7 cellular contexts compared by ENCODE assay signal in the genomic region with DNA sequence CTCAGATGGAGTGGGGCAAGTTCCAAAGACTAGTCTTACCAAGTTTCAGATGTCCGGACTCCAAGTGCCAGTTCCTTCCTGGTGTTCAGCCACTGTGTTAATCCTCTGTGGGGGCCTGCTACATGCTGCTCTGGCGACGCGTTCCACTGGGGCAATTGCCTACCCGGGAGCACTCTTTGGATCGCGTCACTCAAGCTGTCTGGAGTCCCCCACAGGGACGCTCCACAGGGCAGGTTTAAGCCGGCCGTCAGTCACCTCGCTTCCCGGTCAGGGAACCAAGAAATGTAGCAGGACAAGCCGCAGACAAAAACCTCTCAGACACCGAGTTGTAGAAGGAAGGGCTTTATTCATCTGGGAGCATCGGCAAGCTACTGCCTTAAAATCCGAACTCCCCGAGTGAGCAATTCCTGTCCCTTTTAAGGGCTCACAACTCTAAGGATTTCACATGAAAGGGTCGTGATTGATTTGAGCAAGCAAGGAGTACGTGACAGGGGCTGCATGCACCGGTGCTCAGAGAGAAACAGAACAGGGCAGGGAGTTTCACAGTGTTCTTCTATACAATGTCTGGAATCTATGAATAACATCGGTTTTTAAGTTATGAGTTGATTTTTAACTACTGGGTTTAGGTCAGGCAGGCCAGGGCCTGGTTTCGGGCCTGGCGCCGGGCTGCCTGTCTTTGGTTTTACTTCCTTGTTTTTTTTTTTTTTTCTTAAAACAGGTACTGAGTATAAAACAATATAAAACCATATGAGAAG. TPM values are rescaled to one million over a fixed set of nuclear protein-coding genes. Genes with fewer than 3 reads are reported as not detected.
DNase-seq lines count a peak whose midpoint lies in the region; ATAC-seq, FAIRE-seq and TF ChIP-seq lines count a peak whose summit lies in the region.
"Not testable (repeated sequence)": the region's sequence is repeated elsewhere in the genome, so short reads cannot be mapped to it uniquely, and the experiment has no call there.

No MANE protein-coding gene starts in this region.

- TF ChIP-seq CTCF in MM.1S (IDR thresholded peaks at IDR 0.05; ENCODE audit: low read length); GM12878 (IDR thresholded peaks at IDR 0.05 in 2 of 3, conservative IDR thresholded peaks at IDR 0.05 in 1 of 3; ENCODE audit: control insufficient read depth in 2 of 3, extremely low read depth in 1 of 3, insufficient read depth in 1 of 3, low read depth in 3 of 3, low read length in 3 of 3); psoas muscle (IDR thresholded peaks at IDR 0.05): not testable (repeated sequence)

- peak overlapping the region; percentile 70 for H2AFZ ChIP-seq in MM.1S (ENCODE audit: low read length)
- H2AFZ ChIP-seq in GM12878 (ENCODE audit: control insufficient read depth, low read depth, low read length), result not testable (repeated sequence)

- intact Hi-C loops in GM12878 (cut with micrococcal nuclease; ENCODE audit: unreplicated experiment), result loop anchor here (2.0 to 10.0 kb wide), 2 partner anchors 29 to 197 kb away; a partner anchor contains a TSS
- intact Hi-C loops in psoas muscle (cut with DNase I), result not testable (repeated sequence)

- peak; percentile 35; the same call in 1 of the 2 replicates for TF ChIP-seq POLR2A in GM12878 (IDR thresholded peaks at IDR 0.05; ENCODE audit: low read depth, low read length)

- peak overlapping the region; percentile 49 for H3K4me3 ChIP-seq in MM.1S (ENCODE audit: low read length)
- peak overlapping the region; percentile 66 for H3K4me3 ChIP-seq in GM12878
- not testable (repeated sequence) for H3K4me3 ChIP-seq in psoas muscle

- not testable (repeated sequence) for H3K27me3 ChIP-seq in MM.1S (replicated peaks; ENCODE audit: insufficient read depth, low read length); GM12878 (replicated peaks in 1 of 2; ENCODE audit: control insufficient read depth in 2 of 2, insufficient read depth in 2 of 2, low read length in 1 of 2); psoas muscle (ENCODE audit: insufficient read depth in 3 of 3, low read length in 2 of 3)

- H3K9ac ChIP-seq in MM.1S (ENCODE audit: low read length) (peak overlapping the region; percentile 61), GM12878 (ENCODE audit: control insufficient read depth, insufficient read depth, low read length) (peak overlapping the region; percentile 95)

- TF ChIP-seq RAD21 in GM12878 (IDR thresholded peaks at IDR 0.05; ENCODE audit: insufficient read depth, low read depth, low read length), result not testable (repeated sequence)

- SMC1A ChIA-PET in GM12878 (lab: Charles Lee; ENCODE audit: uncharacterized antibody, unreplicated experiment), result interaction anchor here (4.0 kb wide), 1 partner anchor 14 kb away, joined by 141 read pairs; no protein-coding TSS in a partner anchor

- under 1% methylated on average over 24 of the region's 24 CpGs for WGBS in GM12878 (ENCODE audit: insufficient coverage, insufficient replicate concordance, low lambda C conversion rate, missing lambda C conversion rate)
- WGBS in psoas muscle, 3 donors, result 50 to 74% (median 61%) methylated on average over 24 of the region's 24 CpGs

- POLR2A ChIA-PET in GM12878 (lab: Charles Lee), result interaction anchor here (0.6 to 2.5 kb wide), 6 partner anchors 9 to 29 kb away, joined by 3 to 35 read pairs (median 10); a partner anchor contains a TSS

- H3K9me3 ChIP-seq in MM.1S (replicated peaks; ENCODE audit: insufficient read depth, low read length); GM12878 (replicated peaks; ENCODE audit: control insufficient read depth, insufficient read depth, low read length); psoas muscle: not testable (repeated sequence)

- H3F3A ChIP-seq in MM.1S (ENCODE audit: insufficient read depth, low read length), result peaks cover 27% of the 10 kb centered on the region

- H4K20me1 ChIP-seq in MM.1S (ENCODE audit: insufficient read depth, low read length); GM12878 (ENCODE audit: control insufficient read depth, insufficient read depth): not testable (repeated sequence)

- CTCF ChIA-PET in GM12878 (lab: Yijun Ruan, JAX), result interaction anchor here (0.9 to 6.2 kb wide), 7 partner anchors 8 to 85 kb away, joined by 3 to 267 read pairs (median 7); a partner anchor contains a TSS

- H3K36me3 ChIP-seq in MM.1S (replicated peaks; ENCODE audit: insufficient read depth, low read length); GM12878 (ENCODE audit: control insufficient read depth in 2 of 2, insufficient read depth in 2 of 2, low read length in 1 of 2); psoas muscle (ENCODE audit: insufficient read depth in 1 of 2, low read depth in 1 of 2): not testable (repeated sequence)

- RAD21 ChIA-PET in GM12878 (lab: Charles Lee; ENCODE audit: unreplicated experiment), result interaction anchor here (1.7 to 4.1 kb wide), 9 partner anchors 9 to 272 kb away, joined by 3 to 56 read pairs (median 10); a partner anchor contains a TSS

- H3K4me1 ChIP-seq in MM.1S (ENCODE audit: low read length), result peaks cover 21% of the 10 kb centered on the region
- peaks cover 21% of the 10 kb centered on the region for H3K4me1 ChIP-seq in GM12878 (ENCODE audit: control insufficient read depth, insufficient read depth, low read length)
- not testable (repeated sequence) for H3K4me1 ChIP-seq in psoas muscle

- H3K27ac ChIP-seq in MM.1S (ENCODE audit: low read length) (peak overlapping the region; percentile 92), GM12878 (ENCODE audit: control insufficient read depth, insufficient read depth) (peak overlapping the region; percentile 98), psoas muscle (peak overlapping the region; percentile 46)

- H3K9me2 ChIP-seq in MM.1S (replicated peaks; ENCODE audit: insufficient read depth, low read length), result not testable (repeated sequence)

- BruUV-seq in GM12878 (replicated peaks; lab: Mats Ljungman, UMichigan), result not testable (repeated sequence)

- H3K79me2 ChIP-seq in MM.1S (ENCODE audit: low read length) (peaks cover 28% of the 10 kb centered on the region), GM12878 (ENCODE audit: control insufficient read depth, insufficient read depth, low read length) (peaks cover 53% of the 10 kb centered on the region)

- DNase-seq in MM.1S, result peak; percentile 39
- DNase-seq in GM12878 (ENCODE audit: low read depth, low spot score), result not testable (repeated sequence)
- DNase-seq in left kidney (ENCODE audit: low read depth, low spot score), result peak; percentile 67
- peak in 1 of 2 donors; percentile 57 for DNase-seq in psoas muscle

- TF ChIP-seq EP300 in GM12878 (IDR thresholded peaks at IDR 0.05; ENCODE audit: borderline replicate concordance in 1 of 2, control insufficient read depth in 1 of 2, low read depth in 2 of 2, low read length in 2 of 2), result not testable (repeated sequence)

- ATAC-seq in GM18502 (IDR thresholded peaks at IDR 0.05; ENCODE audit: poor library complexity, unreplicated experiment) (peak; percentile 54), GM19438 (IDR thresholded peaks at IDR 0.05; ENCODE audit: low read depth, unreplicated experiment) (peak; percentile 40), HG02759 (IDR thresholded peaks at IDR 0.05; ENCODE audit: unreplicated experiment) (peak; percentile 52), GM12878 (peak; percentile 63), psoas muscle (peak in 2 of 4 donors; percentile 72 to 89)

- FAIRE-seq in GM12878 (lab: Jason Lieb, UNC), result not testable (repeated sequence)

- in situ Hi-C loops in GM12878 (cut with MboI), result not testable (repeated sequence)

- H3K4me2 ChIP-seq in MM.1S (ENCODE audit: low read depth, low read length), result peak overlapping the region; percentile 94
- peak overlapping the region; percentile 77 for H3K4me2 ChIP-seq in GM12878 (ENCODE audit: control insufficient read depth, insufficient read depth)

RNA-seq across cellular contexts. Expression of a gene that starts 8.6 kb away (rescaled TPM):
- 114 and 121 TPM in 2 replicates for total RNA-seq in GM12878 (2013; cell fraction: nucleolus; rRNA removed)
- total RNA-seq in GM12878 (2014; rRNA removed) (27.7 and 31.0 TPM in 2 replicates), GM12878 (2014; rRNA removed; fragmentation: Illumina TruSeq; extraction: Trizol) (24.9 and 25.3 TPM in 2 replicates), GM12878 (2021) (31.4 and 31.8 TPM in 2 replicates), psoas muscle (10 to 100 TPM; 13.3 to 25.3 (median 20.9) TPM)
- 22.0 TPM for polyA plus RNA-seq in GM12878 (2011; ENCODE audit: low read depth)
- polyA plus RNA-seq in GM12878 (2011; rRNA removed) (62.7 and 80.2 TPM in 2 replicates), GM12878 (2014; fragmentation: Illumina TruSeq; extraction: Trizol) (24.4 and 31.1 TPM in 2 replicates), GM12878 (2014; fragmentation: Nextera tagmentation; extraction: Ambion mirVana) (10 to 100 TPM; 22.1 to 26.6 TPM), GM12878 (2014; rRNA removed) (30.1 and 36.0 TPM in 2 replicates), GM12878 (2016; fragmentation: Nextera tagmentation; extraction: Ambion mirVana) (10 to 100 TPM; 25.4 to 29.2 TPM), psoas muscle (10 to 100 TPM in 2 of 3 donors, 1 to 10 TPM in 1; 9.4 to 16.3 (median 10.7) TPM)
- polyA plus RNA-seq in GM12878 (2011; cell fraction: cytosol; rRNA removed), result 88.7 and 90.7 TPM in 2 replicates
- polyA plus RNA-seq in GM12878 (2011; cell fraction: nucleus; rRNA removed), result 59.9 and 67.7 TPM in 2 replicates
- polyA plus RNA-seq in GM12878 (2012), result 20.9 and 28.7 TPM in 2 replicates
- polyA minus RNA-seq in GM12878 (2011; rRNA and poly(A)+ RNA removed), result 170 and 217 TPM in 2 replicates
- 23.7 and 23.9 TPM in 2 replicates for polyA minus RNA-seq in GM12878 (2011; cell fraction: cytosol; rRNA and poly(A)+ RNA removed)
- 38.7 and 43.4 TPM in 2 replicates for polyA minus RNA-seq in GM12878 (2011; cell fraction: nucleus; rRNA and poly(A)+ RNA removed)

RNA-seq across cellular contexts. Expression of a gene that starts 28.5 kb away (rescaled TPM):
- total RNA-seq in GM12878 (2013; cell fraction: nucleolus; rRNA removed), result 169 and 182 TPM in 2 replicates
- total RNA-seq in GM12878 (2014; rRNA removed) (522 and 625 TPM in 2 replicates), GM12878 (2014; rRNA removed; fragmentation: Illumina TruSeq; extraction: Trizol) (582 and 603 TPM in 2 replicates), GM12878 (2021) (363 and 392 TPM in 2 replicates), psoas muscle (100 to 1,000 TPM; 267 to 440 (median 370) TPM)
- 2,257 TPM for polyA plus RNA-seq in GM12878 (2011; ENCODE audit: low read depth)
- polyA plus RNA-seq in GM12878 (2011; rRNA removed) (1,782 and 2,485 TPM in 2 replicates), GM12878 (2014; fragmentation: Illumina TruSeq; extraction: Trizol) (612 and 665 TPM in 2 replicates), GM12878 (2014; fragmentation: Nextera tagmentation; extraction: Ambion mirVana) (1,000 to 10,000 TPM; 1,451 to 1,539 TPM), GM12878 (2014; rRNA removed) (516 and 647 TPM in 2 replicates), GM12878 (2016; fragmentation: Nextera tagmentation; extraction: Ambion mirVana) (100 to 1,000 TPM; 574 to 652 TPM), psoas muscle (1,000 to 10,000 TPM in 1 of 3 donors, 100 to 1,000 TPM in 2; 773 to 1,297 (median 800) TPM)
- 682 and 1,244 TPM in 2 replicates for polyA plus RNA-seq in GM12878 (2011; cell fraction: cytosol; rRNA removed)
- 369 and 418 TPM in 2 replicates for polyA plus RNA-seq in GM12878 (2011; cell fraction: nucleus; rRNA removed)
- 583 and 710 TPM in 2 replicates for polyA plus RNA-seq in GM12878 (2012)
- 164 and 195 TPM in 2 replicates for polyA minus RNA-seq in GM12878 (2011; rRNA and poly(A)+ RNA removed)
- polyA minus RNA-seq in GM12878 (2011; cell fraction: cytosol; rRNA and poly(A)+ RNA removed), result 98.8 and 102 TPM in 2 replicates
- polyA minus RNA-seq in GM12878 (2011; cell fraction: nucleus; rRNA and poly(A)+ RNA removed), result 46.1 and 63.4 TPM in 2 replicates

RNA-seq across cellular contexts. Expression of a gene that starts 28.5 kb away (rescaled TPM):
- 65.4 and 65.5 TPM in 2 replicates for total RNA-seq in GM12878 (2013; cell fraction: nucleolus; rRNA removed)
- total RNA-seq in GM12878 (2014; rRNA removed) (62.7 and 65.7 TPM in 2 replicates), GM12878 (2014; rRNA removed; fragmentation: Illumina TruSeq; extraction: Trizol) (35.1 and 36.3 TPM in 2 replicates), GM12878 (2021) (56.7 and 57.7 TPM in 2 replicates), psoas muscle (10 to 100 TPM; 52.9 to 76.7 (median 60.1) TPM)
- polyA plus RNA-seq in GM12878 (2011; ENCODE audit: low read depth), result 25.2 TPM
- polyA plus RNA-seq in GM12878 (2011; rRNA removed) (25.3 and 43.3 TPM in 2 replicates), GM12878 (2014; fragmentation: Illumina TruSeq; extraction: Trizol) (18.5 and 40.1 TPM in 2 replicates), GM12878 (2014; fragmentation: Nextera tagmentation; extraction: Ambion mirVana) (10 to 100 TPM; 12.0 to 12.6 TPM), GM12878 (2014; rRNA removed) (53.8 and 55.6 TPM in 2 replicates), GM12878 (2016; fragmentation: Nextera tagmentation; extraction: Ambion mirVana) (10 to 100 TPM; 67.3 to 79.9 TPM), psoas muscle (10 to 100 TPM; 34.1 to 53.7 (median 35.9) TPM)
- polyA plus RNA-seq in GM12878 (2011; cell fraction: cytosol; rRNA removed), result 50.6 and 56.7 TPM in 2 replicates
- 62.8 and 70.9 TPM in 2 replicates for polyA plus RNA-seq in GM12878 (2011; cell fraction: nucleus; rRNA removed)
- polyA plus RNA-seq in GM12878 (2012), result 42.1 and 42.9 TPM in 2 replicates
- polyA minus RNA-seq in GM12878 (2011; rRNA and poly(A)+ RNA removed), result 40.8 and 80.5 TPM in 2 replicates
- 29.5 TPM in 2 replicates for polyA minus RNA-seq in GM12878 (2011; cell fraction: cytosol; rRNA and poly(A)+ RNA removed)
- polyA minus RNA-seq in GM12878 (2011; cell fraction: nucleus; rRNA and poly(A)+ RNA removed), result 21.6 and 34.4 TPM in 2 replicates

Comparison
In these comparisons a context has a peak if more than half of its experiments do, and no peak if none do; other contexts are left out.
1. H3K27ac ChIP-seq: peak in every context shown above with its lines; median percentile 98 in GM12878; 92 in MM.1S; 46 in psoas muscle.